In genomic region chr5:490116-491094, GRCh38 we compare ENCODE assay signal across 16 cellular contexts.
"Had no signal": no experiment of that assay in that cellular context is flagged by ENCODE, and none has a peak within 500 bp of the region (broad histone marks: within the 10 kb centered on the region; RNA-seq: fewer than 3 reads in every experiment).

No MANE protein-coding gene starts in this region.

- H3K9me3 ChIP-seq: heart left ventricle, right atrium auricular region had no signal

- ATAC-seq: left lobe of liver; naive thymus-derived CD4-positive, alpha-beta T cell had no signal

- FAIRE-seq: frontal cortex, islet of Langerhans had no signal

- H3K36me3 ChIP-seq: brain microvascular endothelial cell, heart left ventricle, right atrium auricular region had no signal

- H3K4me2 ChIP-seq: smooth muscle cell had no signal

- H3K4me3 ChIP-seq: heart left ventricle, right atrium auricular region, smooth muscle cell had no signal

- DNase-seq: activated CD4-positive, alpha-beta T cell treated with anti-CD3 and anti-CD28 coated beads, Interleukin-2, amount 10 ng/mL, durations not matched to agents 7 days and 5 days; activated CD4-positive, CD25-positive, alpha-beta regulatory T cell; activated effector memory CD4-positive, alpha-beta T cell treated with Interleukin-2 at 50 U/mL for 16 hours; activated T-cell treated with anti-CD3 and anti-CD28 coated beads, Interleukin-2, amount 50 U/mL, for 1 hour; amygdala; brain microvascular endothelial cell; effector memory CD4-positive, alpha-beta T cell; heart left ventricle; mammary epithelial cell; naive thymus-derived CD4-positive, alpha-beta T cell; nucleus accumbens had no signal

- H3K27me3 ChIP-seq: right atrium auricular region had no signal

- H3K27ac ChIP-seq: brain microvascular endothelial cell, heart left ventricle, right atrium auricular region had no signal
